11 cellular contexts compared by ENCODE assay signal in genomic region chrX:31099536-31100090, GRCh38.
DNase-seq lines count a peak whose midpoint lies in the region; ATAC-seq, FAIRE-seq and TF ChIP-seq lines count a peak whose summit lies in the region.
"Had no signal": no experiment of that assay in that cellular context is flagged by ENCODE, and none has a peak within 500 bp of the region (broad histone marks: within the 10 kb centered on the region; RNA-seq: fewer than 3 reads in every experiment).

No MANE protein-coding gene starts in this region.

- no peaks in the 10 kb centered on the region for H3K9me3 Mint-ChIP-seq in activated T-cell treated with anti-CD3 and anti-CD28 coated beads, Interleukin-2, amount 50 U/mL, for 24 hours

- FAIRE-seq in D721Med (lab: Jason Lieb, UNC), result no peak

- CTCF ChIA-PET in GM10248 (lab: Yijun Ruan, JAX), result interaction anchor here (0.8 to 1.4 kb wide), 2 partner anchors 12 to 61 kb away, joined by 3 to 5 read pairs; no protein-coding TSS in a partner anchor

- TF ChIP-seq CTCF in GM10248 (IDR thresholded peaks at IDR 0.05; ENCODE audit: control extremely low read depth, extremely low read depth, low read depth, missing control alignments) (no peak), D721Med (IDR thresholded peaks at IDR 0.05; ENCODE audit: insufficient read depth, missing control alignments) (no peak)

- H3K36me3 Mint-ChIP-seq in activated T-cell treated with anti-CD3 and anti-CD28 coated beads, Interleukin-2, amount 50 U/mL, for 24 hours (ENCODE audit: low read depth), result no peaks in the 10 kb centered on the region

- H3K4me1 Mint-ChIP-seq in activated T-cell treated with anti-CD3 and anti-CD28 coated beads, Interleukin-2, amount 50 U/mL, for 24 hours (ENCODE audit: low read depth), result peaks cover 12% of the 10 kb centered on the region

- no peak overlapping the region for H3K4me3 Mint-ChIP-seq in activated T-cell treated with anti-CD3 and anti-CD28 coated beads, Interleukin-2, amount 50 U/mL, for 24 hours

- peaks cover 39% of the 10 kb centered on the region for H3K27me3 Mint-ChIP-seq in activated T-cell treated with anti-CD3 and anti-CD28 coated beads, Interleukin-2, amount 50 U/mL, for 24 hours

- peak overlapping the region; percentile 50 for H3K27ac Mint-ChIP-seq in activated T-cell treated with anti-CD3 and anti-CD28 coated beads, Interleukin-2, amount 50 U/mL, for 24 hours

- DNase-seq in GM10248 (ENCODE audit: extremely low spot score) (peak; percentile 41), NCI-H1048 (lab: John Stamatoyannopoulos, UW) (no peak), D721Med (ENCODE audit: insufficient read length, low spot score) (no peak), NCI-H187 (lab: John Stamatoyannopoulos, UW) (no peak), AG20443 (ENCODE audit: low spot score) (no peak)
- peak; percentile 30 for DNase-seq in activated T-cell treated with anti-CD3 and anti-CD28 coated beads, Interleukin-2, amount 50 U/mL, for 24 hours
- DNase-seq: NCI-H1694 treated with DMSO at 0.1 percent for 48 hours, right cardiac atrium had no signal

- POLR2A ChIA-PET in GM10248 (lab: Yijun Ruan, JAX), result no interaction called here

- ATAC-seq in GM19328 (IDR thresholded peaks at IDR 0.05; ENCODE audit: unreplicated experiment) (peak; percentile 59), HG03064 (IDR thresholded peaks at IDR 0.05; ENCODE audit: low read depth, unreplicated experiment) (peak; percentile 72)
- ATAC-seq: gastroesophageal sphincter, right cardiac atrium had no signal

Comparison
In these comparisons a context has a peak if more than half of its experiments do, and no peak if none do; other contexts are left out.
1. DNase-seq: peak in GM10248 (single experiment) and activated T-cell treated with anti-CD3 and anti-CD28 coated beads, Interleukin-2, amount 50 U/mL, for 24 hours (single experiment); none in NCI-H1048 (single experiment), D721Med (single experiment), NCI-H187 (0 of 2) and AG20443 (single experiment).